In genomic region chr4:100098681-100099080, GRCh38 we compare ENCODE assay signal across 19 cellular contexts.
"Had no signal": no experiment of that assay in that cellular context is flagged by ENCODE, and none has a peak within 500 bp of the region (broad histone marks: within the 10 kb centered on the region; RNA-seq: fewer than 3 reads in every experiment).

No MANE protein-coding gene starts in this region.

- H3K36me3 Mint-ChIP-seq: activated naive CD8-positive, alpha-beta T cell treated with anti-CD3 and anti-CD28 coated beads, Interleukin-2, amount 10 ng/mL, durations not matched to agents 7 days and 5 days; brain; T-cell; type B pancreatic cell had no signal

- H3K9me3 Mint-ChIP-seq: activated T-helper 2 cell treated with anti-CD3 and anti-CD28 coated beads, Interferon-gamma antibody, Interleukin-2, Interleukin-4, amounts not matched to agents 10 μg/mL and 5 μg/mL and 100 μg/mL, durations not matched to agents 14 hours and 24 hours and 36 hours; brain; T-cell; type B pancreatic cell had no signal

- H3K27ac Mint-ChIP-seq: activated naive CD8-positive, alpha-beta T cell treated with anti-CD3 and anti-CD28 coated beads, Interleukin-2, amount 10 ng/mL, durations not matched to agents 7 days and 5 days; activated T-helper 2 cell treated with anti-CD3 and anti-CD28 coated beads, Interferon-gamma antibody, Interleukin-2, Interleukin-4, amounts not matched to agents 10 μg/mL and 5 μg/mL and 100 μg/mL, durations not matched to agents 14 hours and 24 hours and 36 hours; T-cell; type B pancreatic cell had no signal

- H3K27me3 Mint-ChIP-seq: activated naive CD8-positive, alpha-beta T cell treated with anti-CD3 and anti-CD28 coated beads, Interleukin-2, amount 10 ng/mL, durations not matched to agents 7 days and 5 days; T-cell had no signal

- ATAC-seq: T-cell had no signal

- H3K27ac ChIP-seq: suprapubic skin had no signal

- H3K27me3 ChIP-seq: suprapubic skin had no signal

- H3K4me3 ChIP-seq: lung, suprapubic skin had no signal

- H3K4me3 Mint-ChIP-seq: activated naive CD8-positive, alpha-beta T cell treated with anti-CD3 and anti-CD28 coated beads, Interleukin-2, amount 10 ng/mL, durations not matched to agents 7 days and 5 days; brain; T-cell; type B pancreatic cell had no signal

- H3K9me3 ChIP-seq: suprapubic skin had no signal

- DNase-seq: activated naive CD4-positive, alpha-beta T cell treated with Interleukin-2 at 50 U/mL for 16 hours; activated naive CD8-positive, alpha-beta T cell treated with anti-CD3 and anti-CD28 coated beads, Interleukin-2, amount 10 ng/mL, durations not matched to agents 7 days and 5 days; activated T-cell treated with anti-CD3 and anti-CD28 coated beads, Interleukin-2, amount 50 U/mL, for 1 hour; central memory CD4-positive, alpha-beta T cell; foreskin melanocyte; glutamatergic neuron; hippocampal formation; midbrain; retina; stimulated activated CD4-positive, alpha-beta T cell treated with anti-CD3 and anti-CD28 coated beads, Interleukin-12 subunit alpha, Interleukin-12 subunit beta, amount 100 ng/mL, for 4 hours; stimulated activated CD4-positive, alpha-beta T cell treated with anti-CD3 and anti-CD28 coated beads, Interleukin-1b, Interleukin-23, amount 100 ng/mL, for 48 hours; stimulated activated CD8-positive, alpha-beta memory T cell treated with anti-CD3 and anti-CD28 coated beads, Interleukin-4, amount 100 ng/mL, for 48 hours; stimulated activated naive CD4-positive, alpha-beta T cell treated with Interleukin-2 at 50 U/mL for 16 hours; T-cell had no signal

- H3K36me3 ChIP-seq: suprapubic skin had no signal
